Comparison of ENCODE assay signal across 1 cellular context in the genomic region with DNA sequence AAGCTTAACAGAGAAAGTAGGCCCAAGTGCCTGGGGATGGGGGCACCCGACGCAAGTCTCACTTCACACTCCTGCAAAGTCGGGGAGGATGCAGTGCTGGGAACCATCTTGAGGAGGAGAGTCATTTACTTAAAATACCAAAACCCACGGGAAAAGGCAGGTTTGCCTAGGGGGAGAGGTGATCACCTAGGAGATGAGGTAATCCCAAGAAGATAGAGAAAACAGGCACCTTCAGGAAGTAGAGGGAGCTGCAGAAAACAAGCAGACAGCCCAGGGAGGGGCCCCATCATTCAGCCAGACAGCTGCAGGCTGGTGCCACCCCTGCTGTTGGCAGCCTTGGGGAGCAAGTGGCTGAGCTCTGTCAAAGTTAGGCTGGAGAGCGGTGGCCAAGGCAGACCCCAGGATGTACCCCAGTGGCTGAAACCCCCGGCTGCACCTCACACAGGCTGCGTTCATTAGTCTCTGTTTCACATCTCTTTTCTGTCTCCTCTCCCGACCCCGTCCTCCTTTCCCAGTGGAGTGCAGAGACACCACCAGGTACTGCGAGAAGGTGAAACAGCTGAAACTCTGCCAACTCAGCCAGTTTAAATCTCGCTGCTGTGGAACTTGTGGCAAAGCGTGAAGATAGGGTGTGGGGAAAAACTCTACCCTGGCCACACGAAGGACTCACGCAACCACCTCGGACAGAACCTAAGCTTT.
TF ChIP-seq lines count a peak whose summit lies in the region.

No MANE protein-coding gene starts in this region.

TF ChIP-seq in IMR-90, 13 proteins besides CTCF, POLR2A, EP300 and RAD21 (continued from another document):
- TF ChIP-seq, protein P1, sequence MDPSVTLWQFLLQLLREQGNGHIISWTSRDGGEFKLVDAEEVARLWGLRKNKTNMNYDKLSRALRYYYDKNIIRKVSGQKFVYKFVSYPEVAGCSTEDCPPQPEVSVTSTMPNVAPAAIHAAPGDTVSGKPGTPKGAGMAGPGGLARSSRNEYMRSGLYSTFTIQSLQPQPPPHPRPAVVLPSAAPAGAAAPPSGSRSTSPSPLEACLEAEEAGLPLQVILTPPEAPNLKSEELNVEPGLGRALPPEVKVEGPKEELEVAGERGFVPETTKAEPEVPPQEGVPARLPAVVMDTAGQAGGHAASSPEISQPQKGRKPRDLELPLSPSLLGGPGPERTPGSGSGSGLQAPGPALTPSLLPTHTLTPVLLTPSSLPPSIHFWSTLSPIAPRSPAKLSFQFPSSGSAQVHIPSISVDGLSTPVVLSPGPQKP (IDR thresholded peaks at IDR 0.05; ENCODE audit: borderline replicate concordance, low read depth, low read length), result no peak
- TF ChIP-seq, protein P2, sequence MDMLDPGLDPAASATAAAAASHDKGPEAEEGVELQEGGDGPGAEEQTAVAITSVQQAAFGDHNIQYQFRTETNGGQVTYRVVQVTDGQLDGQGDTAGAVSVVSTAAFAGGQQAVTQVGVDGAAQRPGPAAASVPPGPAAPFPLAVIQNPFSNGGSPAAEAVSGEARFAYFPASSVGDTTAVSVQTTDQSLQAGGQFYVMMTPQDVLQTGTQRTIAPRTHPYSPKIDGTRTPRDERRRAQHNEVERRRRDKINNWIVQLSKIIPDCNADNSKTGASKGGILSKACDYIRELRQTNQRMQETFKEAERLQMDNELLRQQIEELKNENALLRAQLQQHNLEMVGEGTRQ (IDR thresholded peaks at IDR 0.05; ENCODE audit: low read depth, low read length), result no peak
- no peak for TF ChIP-seq NFE2L2 (IDR thresholded peaks at IDR 0.05; ENCODE audit: low read depth, low read length)
- no peak for TF ChIP-seq MAFK (IDR thresholded peaks at IDR 0.05; ENCODE audit: low read depth, low read length)
- no peak for TF ChIP-seq MXI1 (IDR thresholded peaks at IDR 0.05; ENCODE audit: borderline replicate concordance, low read depth, low read length)
TF ChIP-seq in IMR-90: peak in this region for 0.
